ENCODE assay signal across 1 cellular context in genomic region chr9:133477992-133478850, GRCh38.
TF ChIP-seq lines count a peak whose summit lies in the region.

No MANE protein-coding gene starts in this region.

TF ChIP-seq in SK-N-SH, 30 proteins besides CTCF, POLR2A, EP300 and RAD21 (continued from another document):
- TF ChIP-seq CHD2 (IDR thresholded peaks at IDR 0.05; ENCODE audit: low read length, partially characterized antibody) = no peak
- no peak for TF ChIP-seq GATA2 (CRISPR knock-in tag; IDR thresholded peaks at IDR 0.05)
